27 cellular contexts compared by ENCODE assay signal in genomic region chr10:103523683-103524082, GRCh38. TPM values are rescaled to one million over a fixed set of nuclear protein-coding genes. Genes with fewer than 3 reads are reported as not detected.
"Had no signal": no experiment of that assay in that cellular context is flagged by ENCODE, and none has a peak within 500 bp of the region (broad histone marks: within the 10 kb centered on the region; RNA-seq: fewer than 3 reads in every experiment).

No MANE protein-coding gene starts in this region.

- H3K4me1 Mint-ChIP-seq: T-cell had no signal

- H3K4me3 Mint-ChIP-seq: T-cell had no signal

- H3K9me3 ChIP-seq: MG63, Peyer's patch, SJCRH30 had no signal

- H3K27me3 ChIP-seq: Peyer's patch, SJCRH30 had no signal

- DNase-seq: IMR-90, Karpas-422, KG1, MG63, NCI-H1092, NCI-H1105 treated with DMSO at 0.1 percent for 48 hours, NCI-H1417 treated with DMSO at 0.1 percent for 48 hours, NCI-H187, NCI-H2029, NCI-H2081 treated with DMSO at 0.1 percent for 48 hours, NCI-H2171, NCI-H226, NCI-H446, NCI-H510A, NCI-H524 treated with DMSO at 0.1 percent for 48 hours, NCI-H69, NCI-H774, PC-3, Peyer's patch, SHP77 treated with DMSO at 0.1 percent for 48 hours, SJCRH30, SW 1271, T-cell had no signal

- H3K4me1 ChIP-seq: Peyer's patch, SJCRH30 had no signal

- H3K27ac Mint-ChIP-seq: T-cell had no signal

- H3K27ac ChIP-seq: Peyer's patch, SJCRH30 had no signal

- H3K4me3 ChIP-seq: MG63, Peyer's patch, SJCRH30 had no signal

- ATAC-seq: HepG2, PC-3, Right ventricle myocardium inferior, T-cell had no signal

- H3K36me3 ChIP-seq: MG63, Peyer's patch, SJCRH30 had no signal

RNA-seq across cellular contexts. Expression of gene NEURL1, which starts 30.2 kb away (rescaled TPM):
- total RNA-seq: HepG2, HT1080, RPMI7951 had no signal
- polyA plus RNA-seq: HepG2 had no signal

RNA-seq across cellular contexts. Expression of gene CALHM3, which starts 44.6 kb away (rescaled TPM):
- total RNA-seq: HepG2, HT1080, IMR-90, Peyer's patch, Right ventricle myocardium inferior, SJCRH30, T-cell had no signal
- polyA plus RNA-seq: HepG2, IMR-90 had no signal
